Comparison of ENCODE assay signal across 8 cellular contexts in the genomic region with DNA sequence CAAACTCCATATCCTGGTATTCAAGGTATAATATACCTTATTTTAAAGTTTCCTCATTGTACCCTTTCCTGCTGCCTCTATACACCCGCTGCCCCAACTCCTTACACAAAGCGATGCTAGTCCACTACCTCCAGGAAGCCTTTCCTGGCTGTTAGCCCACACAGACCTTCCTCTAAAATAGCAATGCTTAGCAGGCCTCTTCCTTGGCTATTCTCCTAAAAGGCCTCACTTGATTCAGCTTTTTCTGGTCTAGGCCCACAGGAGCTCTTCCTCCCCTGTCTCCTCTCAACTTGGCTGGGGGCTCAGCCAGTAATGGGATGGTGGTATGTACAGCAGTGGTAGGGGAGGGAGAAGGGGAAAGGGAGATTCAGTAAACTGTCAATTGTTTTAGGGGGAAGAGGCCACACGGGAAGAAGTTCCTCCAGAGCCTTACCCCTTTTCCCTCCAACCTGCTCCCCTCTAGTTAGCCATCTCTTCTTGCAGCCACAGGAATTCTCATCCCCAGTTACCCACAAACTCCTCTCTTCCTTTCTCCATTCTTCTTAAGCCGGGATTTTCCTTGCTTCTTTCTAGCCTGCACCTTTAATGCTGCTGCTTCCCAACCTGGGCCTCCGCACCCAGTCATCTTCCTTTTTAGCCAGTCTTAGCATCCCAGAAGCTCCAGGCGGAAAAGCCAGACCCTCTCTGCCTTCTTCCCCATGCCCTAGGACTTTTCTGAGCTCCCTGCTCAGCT. TPM values are rescaled to one million over a fixed set of nuclear protein-coding genes. Genes with fewer than 3 reads are reported as not detected.
DNase-seq lines count a peak whose midpoint lies in the region; ATAC-seq and TF ChIP-seq lines count a peak whose summit lies in the region.

No MANE protein-coding gene starts in this region.

- H3K4me2 ChIP-seq in parathyroid adenoma (ENCODE audit: low read length): peak overlapping the region; percentile 85

- TF ChIP-seq CTCF in RWPE1 (conservative IDR thresholded peaks at IDR 0.05; ENCODE audit: low read depth): no peak
- TF ChIP-seq CTCF in esophagus squamous epithelium (IDR thresholded peaks at IDR 0.05): no peak
- no peak for TF ChIP-seq CTCF in parathyroid adenoma (IDR thresholded peaks at IDR 0.05)

- WGBS in esophagus squamous epithelium, 2 donors: 30 to 45% methylated on average over 6 of the region's 6 CpGs

- peak; percentile 51 for DNase-seq in EH (ENCODE audit: low read depth)
- no peak for DNase-seq in RWPE1 (ENCODE audit: low spot score)
- DNase-seq in esophagus squamous epithelium (lab: John Stamatoyannopoulos, UW): no peak
- DNase-seq in cortex of kidney (lab: John Stamatoyannopoulos, UW): no peak
- DNase-seq in NCI-H2081 treated with DMSO at 0.1 percent for 48 hours (lab: John Stamatoyannopoulos, UW): no peak
- DNase-seq in iPS-NIHi11 (ENCODE audit: low spot score): no peak

- POLR2A ChIA-PET in RWPE1 (lab: Yijun Ruan, JAX; ENCODE audit: low non-redundant PET): no interaction called here

- peak overlapping the region; percentile 89 for H3K27ac ChIP-seq in RWPE1
- H3K27ac ChIP-seq in esophagus squamous epithelium: peak overlapping the region; percentile 97 to 99 (median 98)
- peak overlapping the region; percentile 96 for H3K27ac ChIP-seq in parathyroid adenoma

- CTCF ChIA-PET in RWPE1 (lab: Yijun Ruan, JAX): interaction anchor here (0.6 kb wide), 1 partner anchor 165 kb away, joined by 3 read pairs; no protein-coding TSS in a partner anchor

- peak overlapping the region; percentile 78 to 97 (median 84) for H3K4me3 ChIP-seq in esophagus squamous epithelium
- H3K4me3 ChIP-seq in parathyroid adenoma (ENCODE audit: low read depth, low read length): peak overlapping the region; percentile 96

- intact Hi-C loops in esophagus squamous epithelium (cut with DNase I): loop anchor here (5.0 kb wide), 1 partner anchor 41 kb away; a partner anchor contains a TSS

- no peak for TF ChIP-seq POLR2A in esophagus squamous epithelium (IDR thresholded peaks at IDR 0.05)

- H2AFZ ChIP-seq in parathyroid adenoma: no peak overlapping the region

- peak overlapping the region; percentile 91 for H3K9ac ChIP-seq in parathyroid adenoma

- H3K36me3 ChIP-seq in esophagus squamous epithelium: peaks cover 8 to 24% (median 17%) of the 10 kb centered on the region in 3 donors
- H3K36me3 ChIP-seq in parathyroid adenoma (ENCODE audit: control insufficient read depth, insufficient read depth, low read length): no peaks in the 10 kb centered on the region

- H3K4me1 ChIP-seq in esophagus squamous epithelium (peaks cover 18 to 50% (median 27%) of the 10 kb centered on the region in 3 donors), parathyroid adenoma (peaks cover 8% of the 10 kb centered on the region)

- H3K79me2 ChIP-seq in parathyroid adenoma: peaks cover 47% of the 10 kb centered on the region

- H3K9me3 ChIP-seq in esophagus squamous epithelium: no peaks in the 10 kb centered on the region
- no peaks in the 10 kb centered on the region for H3K9me3 ChIP-seq in parathyroid adenoma (ENCODE audit: control insufficient read depth, low read length)

- no peak for ATAC-seq in GM18868 (IDR thresholded peaks at IDR 0.05; ENCODE audit: unreplicated experiment)

- H3K27me3 ChIP-seq in esophagus squamous epithelium (no peaks in the 10 kb centered on the region), parathyroid adenoma (ENCODE audit: control insufficient read depth, insufficient read depth, low read length) (no peaks in the 10 kb centered on the region)

RNA-seq across cellular contexts. Expression of a gene that starts 2.6 kb away (rescaled TPM):
- total RNA-seq in esophagus squamous epithelium: 10 to 100 TPM; 44.1 to 66.4 (median 57.6) TPM

RNA-seq across cellular contexts. Expression of a gene that starts 2.7 kb away (rescaled TPM):
- 100 to 1,000 TPM; 329 to 618 (median 564) TPM for total RNA-seq in esophagus squamous epithelium

RNA-seq across cellular contexts. Expression of a gene that starts 39.8 kb away (rescaled TPM):
- total RNA-seq in esophagus squamous epithelium: 10 to 100 TPM; 10.1 to 22.1 (median 16.2) TPM

RNA-seq across cellular contexts. Expression of a gene that starts 53.3 kb away (rescaled TPM):
- total RNA-seq in esophagus squamous epithelium: 1 to 10 TPM; 1.9 to 7.8 (median 6.8) TPM
